In the genomic region with DNA sequence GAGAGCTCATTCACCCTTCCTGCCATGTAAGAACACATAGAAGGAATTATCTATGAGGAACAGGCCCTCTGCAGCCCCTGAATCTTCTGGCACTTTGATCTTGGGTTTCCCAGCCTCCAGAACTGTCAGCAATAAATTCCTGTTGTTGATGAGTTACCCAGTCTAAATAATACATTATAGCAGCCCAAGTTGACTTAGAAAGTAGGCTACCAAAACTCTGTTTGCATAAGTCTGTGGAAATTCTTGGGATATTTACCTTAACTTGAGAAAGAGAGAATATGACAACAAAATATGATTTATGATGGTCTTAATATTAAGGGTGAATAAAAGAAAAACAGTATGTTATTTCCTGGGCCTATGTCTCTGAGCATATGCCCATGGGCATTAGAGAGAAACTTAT, we compare ENCODE assay signal across 10 cellular contexts.
"Had no signal": no experiment of that assay in that cellular context is flagged by ENCODE, and none has a peak within 500 bp of the region (broad histone marks: within the 10 kb centered on the region; RNA-seq: fewer than 3 reads in every experiment).

No MANE protein-coding gene starts in this region.

- DNase-seq: GM23248, GOT3, H7, H9, HCEC 1CT, HFFc6 had no signal

- H3K4me3 Mint-ChIP-seq: H9, HFFc6 had no signal

- H3K27ac ChIP-seq: GM23248 had no signal

- H3K9me3 Mint-ChIP-seq: H9 had no signal

- FAIRE-seq: H1, H54 had no signal

- H3K9me3 ChIP-seq: HAP-1 had no signal

- H3K27ac Mint-ChIP-seq: H9, HFFc6 had no signal

- ATAC-seq: HCT116 had no signal

- H2AFZ ChIP-seq: GM23248 had no signal

- H3K9ac ChIP-seq: GM23248 had no signal

- H3K36me3 ChIP-seq: HAP-1 had no signal

- H3K4me1 ChIP-seq: HAP-1 had no signal

- H3K4me3 ChIP-seq: GM23248, HAP-1 had no signal
